ENCODE assay signal across 8 cellular contexts in genomic region chr11:16605971-16606783, GRCh38.
DNase-seq lines count a peak whose midpoint lies in the region; ATAC-seq and TF ChIP-seq lines count a peak whose summit lies in the region.

No MANE protein-coding gene starts in this region.

- H3K36me3 ChIP-seq in lung (ENCODE audit: control insufficient read depth in 2 of 2, insufficient read depth in 2 of 2, low read length in 2 of 2) = no peaks in the 10 kb centered on the region

- H3K9me3 Mint-ChIP-seq in activated CD4-positive, alpha-beta memory T cell treated with anti-CD3 and anti-CD28 coated beads, Interleukin-2, amount 10 ng/mL, durations not matched to agents 7 days and 5 days = no peaks in the 10 kb centered on the region

- H3K4me1 ChIP-seq in lung (ENCODE audit: control insufficient read depth in 2 of 2, insufficient read depth in 2 of 2, low read length in 2 of 2) = peaks cover 0 to 9% of the 10 kb centered on the region in 2 donors

- DNase-seq in C1 segment of cervical spinal cord (lab: John Stamatoyannopoulos, UW) (peak in 13 of 14 donors; percentile 12 to 82 (median 68)), GM19240 (ENCODE audit: insufficient read length, low spot score) (peak; percentile 48), NCI-H526 (lab: John Stamatoyannopoulos, UW) (peak; percentile 89 to 95), lung (ENCODE audit: low spot score) (peak; percentile 91)
- DNase-seq in activated CD4-positive, alpha-beta memory T cell treated with anti-CD3 and anti-CD28 coated beads, Interleukin-2, amount 10 ng/mL, durations not matched to agents 7 days and 5 days = peak; percentile 85
- DNase-seq in effector CD4-positive, alpha-beta T cell = peak; percentile 63
- DNase-seq in stimulated activated CD4-positive, alpha-beta T cell treated with anti-CD3 and anti-CD28 coated beads, TNF-alpha, amount 100 ng/mL, for 24 hours (ENCODE audit: low read depth in 3 of 3) = peak; percentile 62 to 88 (median 63)

- H3K36me3 Mint-ChIP-seq in activated CD4-positive, alpha-beta memory T cell treated with anti-CD3 and anti-CD28 coated beads, Interleukin-2, amount 10 ng/mL, durations not matched to agents 7 days and 5 days (ENCODE audit: low read depth) = peaks cover 5% of the 10 kb centered on the region

- CTCF ChIA-PET in activated CD4-positive, alpha-beta memory T cell treated with anti-CD3 and anti-CD28 coated beads, Interleukin-2, amount 10 ng/mL, durations not matched to agents 7 days and 5 days (lab: Charles Lee) = interaction anchor here (0.8 to 2.8 kb wide), 3 partner anchors 8 to 131 kb away, joined by 3 to 25 read pairs (median 5); no protein-coding TSS in a partner anchor

- peak overlapping the region; percentile 54 for H3K4me3 Mint-ChIP-seq in activated CD4-positive, alpha-beta memory T cell treated with anti-CD3 and anti-CD28 coated beads, Interleukin-2, amount 10 ng/mL, durations not matched to agents 7 days and 5 days

- peak overlapping the region; percentile 46 for H3K4me3 ChIP-seq in lung

- peaks cover 7% of the 10 kb centered on the region for H3K27me3 ChIP-seq in lung (ENCODE audit: control insufficient read depth, insufficient read depth)

- ATAC-seq in HG03442 (IDR thresholded peaks at IDR 0.05; ENCODE audit: unreplicated experiment) = peak; percentile 92
- peak; percentile 78 for ATAC-seq in lung (ENCODE audit: insufficient read depth, low FRiP score)

- H3K27ac ChIP-seq in lung (ENCODE audit: low read depth in 1 of 2, low read length in 1 of 2) = peak overlapping the region; percentile 78 to 98

- TF ChIP-seq CTCF in lung (IDR thresholded peaks at IDR 0.05; ENCODE audit: control extremely low read depth, extremely low read depth) = peak; percentile 78

- WGBS in lung, 2 donors = 2% methylated on average over 32 of the region's 32 CpGs

- H3K9me3 ChIP-seq in lung (ENCODE audit: control insufficient read depth in 2 of 2, insufficient read depth in 1 of 2, low read length in 1 of 2) = peaks cover 0 to 4% of the 10 kb centered on the region in 2 donors

- H3K27ac Mint-ChIP-seq in activated CD4-positive, alpha-beta memory T cell treated with anti-CD3 and anti-CD28 coated beads, Interleukin-2, amount 10 ng/mL, durations not matched to agents 7 days and 5 days = peak overlapping the region; percentile 47

- peaks cover 48% of the 10 kb centered on the region for H3K27me3 Mint-ChIP-seq in activated CD4-positive, alpha-beta memory T cell treated with anti-CD3 and anti-CD28 coated beads, Interleukin-2, amount 10 ng/mL, durations not matched to agents 7 days and 5 days

- peaks cover 18% of the 10 kb centered on the region for H3K4me1 Mint-ChIP-seq in activated CD4-positive, alpha-beta memory T cell treated with anti-CD3 and anti-CD28 coated beads, Interleukin-2, amount 10 ng/mL, durations not matched to agents 7 days and 5 days

- POLR2A ChIA-PET in activated CD4-positive, alpha-beta memory T cell treated with anti-CD3 and anti-CD28 coated beads, Interleukin-2, amount 10 ng/mL, durations not matched to agents 7 days and 5 days (lab: Charles Lee) = no interaction called here

Comparison
In these comparisons a context has a peak if more than half of its experiments do, and no peak if none do; other contexts are left out.
1. Peak in every context shown above with its lines: DNase-seq, ATAC-seq, H3K4me3 ChIP-seq and H3K27ac ChIP-seq.